In the genomic region with DNA sequence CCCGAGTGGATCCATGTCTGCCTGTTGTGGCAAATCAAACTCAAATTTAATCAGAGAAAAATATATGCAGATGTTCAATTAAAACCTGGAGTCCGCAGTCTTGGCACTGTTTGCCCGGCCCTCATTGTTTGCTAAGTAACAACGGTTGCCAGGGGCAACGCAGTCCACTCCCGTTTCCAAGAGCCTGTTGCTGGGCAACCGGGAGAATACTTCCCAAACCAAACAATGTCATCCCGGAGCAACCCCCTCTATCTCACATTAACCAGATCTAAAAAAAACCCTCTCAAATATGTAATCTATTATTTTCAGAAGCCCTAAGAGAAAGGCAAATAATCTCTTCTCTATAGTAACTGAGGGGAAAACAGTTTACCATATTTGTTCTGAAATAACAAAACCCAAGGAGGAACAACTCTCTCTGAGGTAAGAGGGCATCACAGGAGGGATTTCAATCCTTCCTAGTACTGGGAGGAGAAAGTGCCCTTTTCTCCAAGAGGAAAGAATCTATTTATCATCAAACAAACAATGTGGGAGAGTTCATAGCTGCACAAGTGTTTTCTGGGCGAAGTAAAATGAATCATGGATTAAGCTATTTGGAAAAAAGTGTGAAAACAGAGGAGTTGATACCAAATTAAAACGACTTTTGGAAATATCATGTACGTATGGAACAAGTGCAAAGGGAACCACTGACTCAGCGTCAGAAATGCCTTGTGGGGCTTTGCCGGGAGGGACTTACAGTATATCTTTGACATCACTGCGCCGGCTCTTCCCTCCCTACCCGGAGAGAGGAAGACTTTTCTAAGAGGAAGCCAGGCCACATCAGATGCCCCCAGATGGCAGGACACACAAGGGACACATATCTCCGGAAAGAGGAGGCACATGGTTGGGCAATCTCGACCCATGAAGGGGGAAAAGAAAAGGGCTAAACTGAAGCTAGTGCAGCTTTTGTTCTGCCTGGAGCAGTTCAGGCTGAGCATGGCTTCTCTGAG, we compare ENCODE assay signal across 8 cellular contexts. TPM values are rescaled to one million over a fixed set of nuclear protein-coding genes. Genes with fewer than 3 reads are reported as not detected.
DNase-seq lines count a peak whose midpoint lies in the region; ATAC-seq and TF ChIP-seq lines count a peak whose summit lies in the region.

No MANE protein-coding gene starts in this region.

- H2AFZ ChIP-seq in hepatocyte: no peak overlapping the region

- H3K4me3 ChIP-seq in AG10803 (ENCODE audit: low read length) (no peak overlapping the region), HEK293 (ENCODE audit: low read depth, low read length) (no peak overlapping the region), hepatocyte (no peak overlapping the region)

- H3K27me3 ChIP-seq in hepatocyte: no peaks in the 10 kb centered on the region

- POLR2A ChIA-PET in HEK293 (lab: Yijun Ruan, JAX): interaction anchor here (0.6 kb wide), 1 partner anchor 760 kb away, joined by 3 read pairs; no protein-coding TSS in a partner anchor
- POLR2A ChIA-PET in MCF 10A (lab: Yijun Ruan, JAX): interaction anchor here (0.8 to 2.3 kb wide), 3 partner anchors 10 to 609 kb away, joined by 3 to 9 read pairs (median 3); no protein-coding TSS in a partner anchor

- BruUV-seq in MCF 10A (replicated peaks; lab: Mats Ljungman, UMichigan): no TSS peak

- H3K9me2 ChIP-seq in hepatocyte (replicated peaks; ENCODE audit: insufficient read depth): no peaks in the 10 kb centered on the region

- H3K4me1 Mint-ChIP-seq in MCF 10A (ENCODE audit: insufficient read depth, unreplicated experiment): peaks cover 29% of the 10 kb centered on the region

- TF ChIP-seq CTCF in AG10803 (conservative IDR thresholded peaks at IDR 0.05; ENCODE audit: low read length): no peak
- no peak for TF ChIP-seq CTCF in HEK293 (tag by site-specific recombination; IDR thresholded peaks at IDR 0.05)
- TF ChIP-seq CTCF in MCF 10A (IDR thresholded peaks at IDR 0.05; ENCODE audit: unreplicated experiment): no peak
- no peak for TF ChIP-seq CTCF in hepatocyte (IDR thresholded peaks at IDR 0.05; ENCODE audit: poor library complexity)

- 38% methylated on average over 18 of the region's 18 CpGs for WGBS in hepatocyte (ENCODE audit: low lambda C conversion rate, missing lambda C conversion rate)

- H3K27ac ChIP-seq in HEK293 (ENCODE audit: extremely low read depth, low read depth, low read length) (no peak overlapping the region), hepatocyte (peak overlapping the region; percentile 82)

- no peaks in the 10 kb centered on the region for H3K9me3 Mint-ChIP-seq in MCF 10A (ENCODE audit: unreplicated experiment)

- H3K36me3 Mint-ChIP-seq in MCF 10A (ENCODE audit: insufficient read depth, unreplicated experiment): peaks cover 5% of the 10 kb centered on the region

- CTCF ChIA-PET in HEK293 (lab: Yijun Ruan, JAX) (interaction anchor here (1.5 kb wide), 1 partner anchor 18 kb away, joined by 3 read pairs; no protein-coding TSS in a partner anchor), MCF 10A (lab: Yijun Ruan, JAX) (interaction anchor here (1.0 kb wide), 1 partner anchor 34 kb away, joined by 3 read pairs; no protein-coding TSS in a partner anchor)

- H3K4me1 ChIP-seq in HEK293 (ENCODE audit: control insufficient read depth, insufficient read depth, low read length) (peaks cover 5% of the 10 kb centered on the region; the same call in 1 of the 2 replicates), hepatocyte (ENCODE audit: insufficient read depth) (peaks cover 12% of the 10 kb centered on the region)

- H3K4me3 Mint-ChIP-seq in MCF 10A (ENCODE audit: unreplicated experiment): no peak overlapping the region

- peak overlapping the region; percentile 68 for H3K4me2 ChIP-seq in hepatocyte

- H3K79me2 ChIP-seq in hepatocyte: no peaks in the 10 kb centered on the region

- no peaks in the 10 kb centered on the region for H3K27me3 Mint-ChIP-seq in MCF 10A (ENCODE audit: insufficient read depth, unreplicated experiment)

- no peaks in the 10 kb centered on the region for H3K9me3 ChIP-seq in HEK293 (ENCODE audit: control insufficient read depth, insufficient read depth, low read depth, low read length)
- H3K9me3 ChIP-seq in hepatocyte (ENCODE audit: low read depth): no peaks in the 10 kb centered on the region

- peak overlapping the region; percentile 70 for H3K27ac Mint-ChIP-seq in MCF 10A (ENCODE audit: low read depth, unreplicated experiment)

- ATAC-seq in HG02798 (IDR thresholded peaks at IDR 0.05; ENCODE audit: poor library complexity, unreplicated experiment): no peak
- ATAC-seq in GM18519 (IDR thresholded peaks at IDR 0.05; ENCODE audit: low FRiP score, unreplicated experiment): no peak

- peak; percentile 98 for DNase-seq in AG10803 (ENCODE audit: low read depth)
- peak; percentile 33 for DNase-seq in NCI-H526 treated with DMSO at 0.1 percent for 48 hours (lab: John Stamatoyannopoulos, UW)
- peak; percentile 62 for DNase-seq in MCF 10A (ENCODE audit: unreplicated experiment)
- DNase-seq in hepatocyte (ENCODE audit: low spot score): peak; percentile 95
- DNase-seq in pulmonary artery endothelial cell (ENCODE audit: low read depth, low spot score): peak; percentile 99

- no peaks in the 10 kb centered on the region for H3K36me3 ChIP-seq in HEK293 (ENCODE audit: control insufficient read depth in 2 of 2, insufficient read depth in 1 of 2, low read length in 2 of 2)
- no peaks in the 10 kb centered on the region for H3K36me3 ChIP-seq in hepatocyte (replicated peaks; ENCODE audit: insufficient read depth, low read depth)

- intact Hi-C loops in MCF 10A (cut with micrococcal nuclease): no loop called here

- H4K20me1 ChIP-seq in hepatocyte (ENCODE audit: insufficient read depth, poor library complexity, severe bottlenecking): no peaks in the 10 kb centered on the region

TF ChIP-seq in HEK293, 187 proteins besides CTCF, POLR2A, EP300 and RAD21:
- TF ChIP-seq ZNF555 (tag by site-specific recombination; conservative IDR thresholded peaks at IDR 0.05) (no peak), PRDM1 (tag by site-specific recombination; IDR thresholded peaks at IDR 0.05) (0 out of 2 replicates have a peak, but pooled peaks have one; percentile 29), SCRT2 (tag by site-specific recombination; IDR thresholded peaks at IDR 0.05) (peak; percentile 25), MYNN (tag by site-specific recombination; IDR thresholded peaks at IDR 0.05; ENCODE audit: borderline replicate concordance) (peak; percentile 96)

RNA-seq across cellular contexts. Expression of a gene that starts 43.3 kb away (rescaled TPM):
- total RNA-seq in MCF 10A (2022): 9.9 and 10.7 TPM in 2 replicates
- 2.3 and 4.0 TPM in 2 replicates for total RNA-seq in hepatocyte
- polyA plus RNA-seq in hepatocyte: 4.2 and 4.9 TPM in 2 replicates
- total RNA-seq in pulmonary artery endothelial cell: 2.8 and 4.3 TPM in 2 replicates

Comparison
In these comparisons a context has a peak if more than half of its experiments do, and no peak if none do; other contexts are left out.
1. DNase-seq: peak in every context shown above with its lines; median percentile 99 in pulmonary artery endothelial cell; 98 in AG10803; 95 in hepatocyte; 62 in MCF 10A; 33 in NCI-H526 treated with DMSO at 0.1 percent for 48 hours.